In the genomic region with DNA sequence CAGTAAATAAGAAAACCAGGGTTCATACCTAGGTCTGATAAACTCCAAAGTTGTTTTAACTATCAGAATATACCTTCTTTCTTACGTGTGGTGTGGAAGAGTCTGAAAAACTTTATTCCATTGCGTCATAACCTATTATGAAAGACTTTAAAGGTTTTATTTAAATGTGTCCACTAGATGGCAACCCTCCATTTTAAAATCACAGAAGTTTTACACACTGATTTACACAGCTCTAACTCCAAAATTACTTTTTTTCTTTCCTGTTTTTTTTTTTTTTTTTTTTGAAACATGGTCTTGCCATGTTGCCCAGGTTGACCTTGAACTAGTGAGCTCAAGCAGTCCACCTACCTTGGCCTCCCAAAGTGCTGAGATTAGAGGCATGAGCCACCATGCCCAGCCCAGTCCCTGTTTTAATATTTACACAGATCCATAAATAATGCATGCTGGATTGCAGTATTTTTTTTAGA, we compare ENCODE assay signal across 8 cellular contexts. TPM values are rescaled to one million over a fixed set of nuclear protein-coding genes. Genes with fewer than 3 reads are reported as not detected.
DNase-seq lines count a peak whose midpoint lies in the region; ATAC-seq and TF ChIP-seq lines count a peak whose summit lies in the region.

No MANE protein-coding gene starts in this region.

- TF ChIP-seq EP300 in sigmoid colon (IDR thresholded peaks at IDR 0.05) = no peak

- POLR2A ChIA-PET in activated CD4-positive, alpha-beta memory T cell treated with anti-CD3 and anti-CD28 coated beads for 36 hours (lab: Charles Lee) = interaction anchor here (0.6 to 1.3 kb wide), 3 partner anchors 184 to 235 kb away, joined by 3 to 4 read pairs (median 3); partner anchors contain the start of gene SLC11A2

- H3K36me3 ChIP-seq in heart right ventricle (peaks cover 0 to 15% (median 0%) of the 10 kb centered on the region in 9 donors), sigmoid colon (no peaks in the 10 kb centered on the region)

- CTCF ChIA-PET in activated CD4-positive, alpha-beta memory T cell treated with anti-CD3 and anti-CD28 coated beads for 36 hours (lab: Charles Lee) = interaction anchor here (0.6 to 4.5 kb wide), 22 partner anchors 10 to 1087 kb away, joined by 3 to 49 read pairs (median 4); partner anchors contain the start of genes ATF1, LETMD1 and SLC11A2

- TF ChIP-seq POLR2A in sigmoid colon (IDR thresholded peaks at IDR 0.05) = no peak

- H3K4me3 ChIP-seq in heart right ventricle (no peak overlapping the region), sigmoid colon (no peak overlapping the region)

- H3K27ac ChIP-seq in heart right ventricle = peak overlapping the region in 6 of 10 donors; percentile 32 to 76 (median 54)
- peak overlapping the region; percentile 50 to 71 (median 66) for H3K27ac ChIP-seq in sigmoid colon

- no peaks in the 10 kb centered on the region for H3K9me3 ChIP-seq in heart right ventricle
- H3K9me3 ChIP-seq in sigmoid colon = no peaks in the 10 kb centered on the region

- WGBS in heart right ventricle, 2 donors = 2 to 7% methylated on average over 2 of the region's 2 CpGs
- 1 to 5% methylated on average over 2 of the region's 2 CpGs for WGBS in sigmoid colon, 2 donors

- no peak for DNase-seq in activated naive CD4-positive, alpha-beta T cell treated with Interleukin-2 at 50 U/mL for 16 hours
- DNase-seq in NCI-H2196 (lab: John Stamatoyannopoulos, UW; ENCODE audit: unreplicated experiment) = peak; percentile 45
- no peak for DNase-seq in activated naive CD8-positive, alpha-beta T cell treated with anti-CD3 and anti-CD28 coated beads, Interleukin-2, amount 50 U/mL, for 24 hours
- no peak for DNase-seq in heart right ventricle
- DNase-seq in sigmoid colon = no peak
- no peak for DNase-seq in activated CD4-positive, alpha-beta memory T cell treated with anti-CD3 and anti-CD28 coated beads for 36 hours

- H3K4me3 Mint-ChIP-seq in activated naive CD4-positive, alpha-beta T cell treated with anti-CD3 and anti-CD28 coated beads, Interleukin-2, amount 50 U/mL, for 24 hours = no peak overlapping the region
- H3K4me3 Mint-ChIP-seq in activated naive CD8-positive, alpha-beta T cell treated with anti-CD3 and anti-CD28 coated beads, Interleukin-2, amount 50 U/mL, for 24 hours = no peak overlapping the region
- no peak overlapping the region for H3K4me3 Mint-ChIP-seq in activated CD4-positive, alpha-beta memory T cell treated with anti-CD3 and anti-CD28 coated beads for 36 hours

- peaks cover 1% of the 10 kb centered on the region for H3K27me3 Mint-ChIP-seq in activated naive CD4-positive, alpha-beta T cell treated with anti-CD3 and anti-CD28 coated beads, Interleukin-2, amount 50 U/mL, for 24 hours
- no peaks in the 10 kb centered on the region for H3K27me3 Mint-ChIP-seq in activated naive CD8-positive, alpha-beta T cell treated with anti-CD3 and anti-CD28 coated beads, Interleukin-2, amount 50 U/mL, for 24 hours
- no peaks in the 10 kb centered on the region for H3K27me3 Mint-ChIP-seq in activated CD4-positive, alpha-beta memory T cell treated with anti-CD3 and anti-CD28 coated beads for 36 hours

- H3K9me3 Mint-ChIP-seq in activated naive CD4-positive, alpha-beta T cell treated with anti-CD3 and anti-CD28 coated beads, Interleukin-2, amount 50 U/mL, for 24 hours = no peaks in the 10 kb centered on the region
- H3K9me3 Mint-ChIP-seq in activated naive CD8-positive, alpha-beta T cell treated with anti-CD3 and anti-CD28 coated beads, Interleukin-2, amount 50 U/mL, for 24 hours = no peaks in the 10 kb centered on the region
- no peaks in the 10 kb centered on the region for H3K9me3 Mint-ChIP-seq in activated CD4-positive, alpha-beta memory T cell treated with anti-CD3 and anti-CD28 coated beads for 36 hours

- H3K36me3 Mint-ChIP-seq in activated naive CD4-positive, alpha-beta T cell treated with anti-CD3 and anti-CD28 coated beads, Interleukin-2, amount 50 U/mL, for 24 hours = no peaks in the 10 kb centered on the region
- no peaks in the 10 kb centered on the region for H3K36me3 Mint-ChIP-seq in activated naive CD8-positive, alpha-beta T cell treated with anti-CD3 and anti-CD28 coated beads, Interleukin-2, amount 50 U/mL, for 24 hours (ENCODE audit: low read depth)
- H3K36me3 Mint-ChIP-seq in activated CD4-positive, alpha-beta memory T cell treated with anti-CD3 and anti-CD28 coated beads for 36 hours = no peaks in the 10 kb centered on the region

- H3K4me1 ChIP-seq in heart right ventricle = peaks cover 0 to 14% (median 0%) of the 10 kb centered on the region in 9 donors
- peaks cover 0 to 14% (median 9%) of the 10 kb centered on the region in 4 donors for H3K4me1 ChIP-seq in sigmoid colon

- ATAC-seq in activated naive CD8-positive, alpha-beta T cell treated with anti-CD3 and anti-CD28 coated beads, Interleukin-2, amount 50 U/mL, for 24 hours = peak; percentile 49
- ATAC-seq in heart right ventricle = peak; percentile 64 to 93 (median 82)
- ATAC-seq in HG02970 (IDR thresholded peaks at IDR 0.05; ENCODE audit: low FRiP score, unreplicated experiment) = no peak

- TF ChIP-seq CTCF in heart right ventricle (IDR thresholded peaks at IDR 0.05) (peak in 8 of 9 donors; percentile 19 to 75 (median 56)), sigmoid colon (IDR thresholded peaks at IDR 0.05) (peak; percentile 38 to 64 (median 49))

- H3K27me3 ChIP-seq in heart right ventricle = no peaks in the 10 kb centered on the region
- no peaks in the 10 kb centered on the region for H3K27me3 ChIP-seq in sigmoid colon

- peak overlapping the region; percentile 86 for H3K27ac Mint-ChIP-seq in activated naive CD4-positive, alpha-beta T cell treated with anti-CD3 and anti-CD28 coated beads, Interleukin-2, amount 50 U/mL, for 24 hours
- peak overlapping the region; percentile 64 for H3K27ac Mint-ChIP-seq in activated naive CD8-positive, alpha-beta T cell treated with anti-CD3 and anti-CD28 coated beads, Interleukin-2, amount 50 U/mL, for 24 hours
- no peak overlapping the region for H3K27ac Mint-ChIP-seq in activated CD4-positive, alpha-beta memory T cell treated with anti-CD3 and anti-CD28 coated beads for 36 hours

- intact Hi-C loops in heart right ventricle (cut with DNase I) (loop anchor here in 9 of 10 donors (1.0 to 10.0 kb wide), 10 partner anchors 97 to 522 kb away; partner anchors contain the start of gene CELA1 (in 6 of the 9)), sigmoid colon (cut with DNase I) (loop anchor here (1.0 to 10.0 kb wide), 3 partner anchors 101 to 259 kb away; partner anchors contain the start of gene CSRNP2)
- intact Hi-C loops in activated CD4-positive, alpha-beta memory T cell treated with anti-CD3 and anti-CD28 coated beads for 36 hours (cut with micrococcal nuclease) = loop anchor here (1.0 to 2.0 kb wide), 4 partner anchors 60 to 515 kb away; no protein-coding TSS in a partner anchor

- peaks cover 10% of the 10 kb centered on the region for H3K4me1 Mint-ChIP-seq in activated naive CD4-positive, alpha-beta T cell treated with anti-CD3 and anti-CD28 coated beads, Interleukin-2, amount 50 U/mL, for 24 hours
- peaks cover 9% of the 10 kb centered on the region for H3K4me1 Mint-ChIP-seq in activated naive CD8-positive, alpha-beta T cell treated with anti-CD3 and anti-CD28 coated beads, Interleukin-2, amount 50 U/mL, for 24 hours
- H3K4me1 Mint-ChIP-seq in activated CD4-positive, alpha-beta memory T cell treated with anti-CD3 and anti-CD28 coated beads for 36 hours (ENCODE audit: low read depth) = peaks cover 5% of the 10 kb centered on the region

RNA-seq across cellular contexts. Expression of gene TMPRSS12, which starts 17.3 kb away (rescaled TPM):
- total RNA-seq in heart right ventricle = not detected
- polyA plus RNA-seq in heart right ventricle = not detected
- not detected for total RNA-seq in sigmoid colon
- not detected for polyA plus RNA-seq in sigmoid colon
- not detected for total RNA-seq in activated CD4-positive, alpha-beta memory T cell treated with anti-CD3 and anti-CD28 coated beads for 36 hours
